ENCODE assay signal across 20 cellular contexts in genomic region chr12:32964981-32965585, GRCh38.
DNase-seq lines count a peak whose midpoint lies in the region; ATAC-seq and TF ChIP-seq lines count a peak whose summit lies in the region.
"Had no signal": no experiment of that assay in that cellular context is flagged by ENCODE, and none has a peak within 500 bp of the region (broad histone marks: within the 10 kb centered on the region; RNA-seq: fewer than 3 reads in every experiment).

No MANE protein-coding gene starts in this region.

- ATAC-seq in mucosa of descending colon, result no peak
- ATAC-seq: CD8-positive, alpha-beta T cell; PC-3 had no signal

- H3K36me3 ChIP-seq in mucosa of descending colon (ENCODE audit: low read depth), result no peaks in the 10 kb centered on the region

- intact Hi-C loops in mucosa of descending colon (cut with DNase I, micrococcal nuclease), result no loop called here

- no peaks in the 10 kb centered on the region for H3K4me1 ChIP-seq in mucosa of descending colon (ENCODE audit: low read depth)

- DNase-seq in NCI-H2107 treated with DMSO at 0.1 percent for 48 hours (lab: John Stamatoyannopoulos, UW; ENCODE audit: unreplicated experiment), result peak; percentile 21
- DNase-seq in NCI-H2107 (lab: John Stamatoyannopoulos, UW), result no peak
- peak; percentile 72 for DNase-seq in NCI-H1436 (lab: John Stamatoyannopoulos, UW)
- peak; percentile 95 for DNase-seq in NCI-H748 treated with DMSO at 0.1 percent for 48 hours (lab: John Stamatoyannopoulos, UW)
- peak in 9 of 61 donors; percentile 4 to 47 (median 23) for DNase-seq in caudate nucleus (lab: John Stamatoyannopoulos, UW)
- DNase-seq in mucosa of descending colon, result no peak
- DNase-seq in DMS79 treated with DMSO at 0.1 percent for 48 hours (lab: John Stamatoyannopoulos, UW), result no peak
- no peak for DNase-seq in NCI-H69 (lab: John Stamatoyannopoulos, UW)
- DNase-seq: C1 segment of cervical spinal cord; Calu3; CD8-positive, alpha-beta T cell; H7; Kasumi-1; NCI-H1694; NCI-H2081 treated with DMSO at 0.1 percent for 48 hours; NCI-H446 treated with DMSO at 0.1 percent for 48 hours; PC-3; SHP77; SW 1271 had no signal

- H3K4me3 ChIP-seq in mucosa of descending colon, result no peak overlapping the region

- H3K9me3 ChIP-seq in mucosa of descending colon, result no peaks in the 10 kb centered on the region

- no peak for TF ChIP-seq CTCF in mucosa of descending colon (IDR thresholded peaks at IDR 0.05)

- peak overlapping the region; percentile 63 for H3K27ac ChIP-seq in caudate nucleus (ENCODE audit: low read depth, low read length)
- H3K27ac ChIP-seq: 22Rv1 had no signal

Comparison
In these comparisons a context has a peak if more than half of its experiments do, and no peak if none do; other contexts are left out.
1. DNase-seq: peak in NCI-H2107 treated with DMSO at 0.1 percent for 48 hours (single experiment), NCI-H1436 (single experiment) and NCI-H748 treated with DMSO at 0.1 percent for 48 hours (single experiment); none in NCI-H2107 (single experiment), mucosa of descending colon (0 of 3), DMS79 treated with DMSO at 0.1 percent for 48 hours (single experiment) and NCI-H69 (single experiment).